Comparison of ENCODE assay signal across 1 cellular context in genomic region chr7:125847706-125848105, GRCh38.
TF ChIP-seq lines count a peak whose summit lies in the region.

No MANE protein-coding gene starts in this region.

TF ChIP-seq in H1, 55 proteins besides CTCF, POLR2A, EP300 and RAD21:
- TF ChIP-seq SRF (IDR thresholded peaks at IDR 0.05; ENCODE audit: low read depth, low read length) (no peak), TEAD4 (IDR thresholded peaks at IDR 0.05; ENCODE audit: low read depth, low read length) (no peak), KDM4A (IDR thresholded peaks at IDR 0.05; ENCODE audit: low read depth, low read length, severe bottlenecking) (no peak), CEBPB (IDR thresholded peaks at IDR 0.05; ENCODE audit: low read depth, low read length) (peak; percentile 54; the same call in 1 of the 2 replicates)
